ENCODE assay signal across 8 cellular contexts in genomic region chr5:54844905-54845566, GRCh38.
DNase-seq lines count a peak whose midpoint lies in the region; FAIRE-seq and TF ChIP-seq lines count a peak whose summit lies in the region.

No MANE protein-coding gene starts in this region.

- no TSS peak for BruUV-seq in MCF 10A (replicated peaks; lab: Mats Ljungman, UMichigan)

- no peak overlapping the region for H3K27ac Mint-ChIP-seq in MCF 10A (ENCODE audit: low read depth, unreplicated experiment)

- POLR2A ChIA-PET in MCF 10A (lab: Yijun Ruan, JAX), result interaction anchor here (0.7 to 2.0 kb wide), 5 partner anchors 44 to 328 kb away, joined by 3 to 18 read pairs (median 4); partner anchors contain the start of gene SNX18

- H3K27me3 ChIP-seq in subcutaneous abdominal adipose tissue (ENCODE audit: control insufficient read depth in 5 of 5, insufficient read depth in 4 of 5, low read length in 5 of 5), result no peaks in the 10 kb centered on the region

- FAIRE-seq in urothelium cell line (lab: Jason Lieb, UNC), result no peak

- no peaks in the 10 kb centered on the region for H3K27me3 Mint-ChIP-seq in MCF 10A (ENCODE audit: insufficient read depth, unreplicated experiment)

- H3K36me3 ChIP-seq in subcutaneous abdominal adipose tissue (ENCODE audit: control insufficient read depth in 5 of 5, insufficient read depth in 5 of 5, low read length in 5 of 5), result no peaks in the 10 kb centered on the region

- peak; percentile 47 for TF ChIP-seq CTCF in MCF 10A (IDR thresholded peaks at IDR 0.05; ENCODE audit: unreplicated experiment)

- H3K4me3 ChIP-seq in subcutaneous abdominal adipose tissue (ENCODE audit: low read depth in 1 of 5, low read length in 5 of 5), result peak overlapping the region in 4 of 5 donors; percentile 20 to 48 (median 42)

- DNase-seq in NCI-H510A treated with DMSO at 0.1 percent for 48 hours (lab: John Stamatoyannopoulos, UW), result peak; percentile 10
- DNase-seq in NCI-H510A (lab: John Stamatoyannopoulos, UW), result no peak
- DNase-seq in NCI-H2171 (lab: John Stamatoyannopoulos, UW), result peak; percentile 32
- DNase-seq in MCF 10A (ENCODE audit: unreplicated experiment), result peak; percentile 47
- DNase-seq in left kidney (ENCODE audit: low read depth, low spot score), result peak; percentile 60
- no peak for DNase-seq in stimulated activated CD8-positive, alpha-beta memory T cell treated with anti-CD3 and anti-CD28 coated beads, Interleukin-4, amount 100 ng/mL, for 48 hours
- no peak for DNase-seq in urothelium cell line (ENCODE audit: low spot score)

- H3K4me3 Mint-ChIP-seq in MCF 10A (ENCODE audit: unreplicated experiment), result no peak overlapping the region

- peaks cover 0 to 7% (median 4%) of the 10 kb centered on the region in 5 donors for H3K9me3 ChIP-seq in subcutaneous abdominal adipose tissue (ENCODE audit: control insufficient read depth in 5 of 5, low read length in 5 of 5)

- CTCF ChIA-PET in MCF 10A (lab: Yijun Ruan, JAX), result interaction anchor here (0.6 to 4.6 kb wide), 54 partner anchors 10 to 601 kb away, joined by 3 to 101 read pairs (median 4); partner anchors contain the start of genes GPX8 and SNX18

- H3K9me3 Mint-ChIP-seq in MCF 10A (ENCODE audit: unreplicated experiment), result no peaks in the 10 kb centered on the region

- intact Hi-C loops in MCF 10A (cut with micrococcal nuclease), result loop anchor here (1.0 to 10.0 kb wide), 6 partner anchors 22 to 603 kb away; partner anchors contain the start of gene SNX18

- no peak overlapping the region for H3K27ac ChIP-seq in subcutaneous abdominal adipose tissue (ENCODE audit: low read depth, low read length)

- H3K4me1 ChIP-seq in subcutaneous abdominal adipose tissue (ENCODE audit: control insufficient read depth in 5 of 5, insufficient read depth in 5 of 5, low read length in 5 of 5), result peaks cover 0 to 6% (median 5%) of the 10 kb centered on the region in 5 donors

- H3K9ac ChIP-seq in subcutaneous abdominal adipose tissue (ENCODE audit: low read length in 5 of 5), result peak overlapping the region in 2 of 5 donors; percentile 31 to 52

- no peaks in the 10 kb centered on the region for H3K36me3 Mint-ChIP-seq in MCF 10A (ENCODE audit: insufficient read depth, unreplicated experiment)

- H3K4me1 Mint-ChIP-seq in MCF 10A (ENCODE audit: insufficient read depth, unreplicated experiment), result no peaks in the 10 kb centered on the region

Comparison
In these comparisons a context has a peak if more than half of its experiments do, and no peak if none do; other contexts are left out.
1. DNase-seq: peak in NCI-H510A treated with DMSO at 0.1 percent for 48 hours (single experiment), NCI-H2171 (single experiment), MCF 10A (single experiment) and left kidney (single experiment); none in NCI-H510A (single experiment), stimulated activated CD8-positive, alpha-beta memory T cell treated with anti-CD3 and anti-CD28 coated beads, Interleukin-4, amount 100 ng/mL, for 48 hours (single experiment) and urothelium cell line (single experiment).